ENCODE assay signal across 8 cellular contexts in the genomic region with DNA sequence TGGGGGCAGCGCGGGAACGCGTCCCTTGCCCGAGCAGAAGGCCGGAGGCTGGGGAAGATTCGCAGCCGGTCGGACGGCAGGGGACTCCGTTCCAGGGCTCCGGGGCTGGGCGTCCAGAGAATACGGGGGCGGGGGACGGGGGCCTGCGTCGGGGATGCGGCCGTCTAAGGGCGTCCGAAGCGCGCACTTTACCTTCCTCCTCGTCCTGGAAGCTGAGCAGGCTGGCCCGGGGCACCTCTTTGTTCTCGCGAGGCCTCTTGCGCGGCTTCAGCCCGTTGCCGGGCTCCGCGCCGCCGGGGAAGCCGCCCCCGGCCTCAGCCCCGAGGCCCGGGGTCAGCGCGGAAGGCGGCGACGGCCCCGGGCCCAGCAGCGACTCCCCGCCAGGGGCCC. TPM values are rescaled to one million over a fixed set of nuclear protein-coding genes. Genes with fewer than 3 reads are reported as not detected.
DNase-seq lines count a peak whose midpoint lies in the region.

No MANE protein-coding gene starts in this region.

- no peaks in the 10 kb centered on the region for H4K20me1 ChIP-seq in GM23248 (ENCODE audit: insufficient read depth)

- H3K27ac Mint-ChIP-seq in stimulated activated naive CD8-positive, alpha-beta T cell treated with anti-CD3 and anti-CD28 coated beads, Interleukin-15, Interleukin-2, amounts not matched to agents 100 ng/mL and 50 ng/mL, for 24 hours, result peak overlapping the region; percentile 97

- H3K79me2 ChIP-seq in GM23248 (ENCODE audit: insufficient read depth), result peaks cover 50% of the 10 kb centered on the region

- peaks cover 48% of the 10 kb centered on the region for H3K36me3 Mint-ChIP-seq in stimulated activated naive CD8-positive, alpha-beta T cell treated with anti-CD3 and anti-CD28 coated beads, Interleukin-15, Interleukin-2, amounts not matched to agents 100 ng/mL and 50 ng/mL, for 24 hours (ENCODE audit: low read depth)

- in situ Hi-C loops in GM23248 (cut with MboI), result no loop called here

- DNase-seq in NCI-H2107 (lab: John Stamatoyannopoulos, UW) (peak; percentile 34), NCI-H2107 treated with DMSO at 0.1 percent for 48 hours (lab: John Stamatoyannopoulos, UW; ENCODE audit: unreplicated experiment) (no peak), GM23248 (peak; percentile 86), LHCN-M2 (ENCODE audit: low read depth) (peak; percentile 45), lung microvascular endothelial cell (ENCODE audit: low read depth in 2 of 2) (peak; percentile 71 to 72)
- DNase-seq in activated CD4-positive, CD25-positive, alpha-beta regulatory T cell (lab: John Stamatoyannopoulos, UW), result peak; percentile 19 to 47 (median 25)

- H3K27ac ChIP-seq in GM23248 (peak overlapping the region; percentile 85), duodenal mucosa (ENCODE audit: low read depth, low read length) (peak overlapping the region; percentile 76)

- H3K9me3 ChIP-seq in GM23248 (ENCODE audit: low read depth) (no peaks in the 10 kb centered on the region), duodenal mucosa (ENCODE audit: control insufficient read depth in 1 of 2, low read length in 2 of 2) (no peaks in the 10 kb centered on the region)

- no peaks in the 10 kb centered on the region for H3K27me3 ChIP-seq in GM23248 (replicated peaks; ENCODE audit: insufficient read depth)
- H3K27me3 ChIP-seq in duodenal mucosa (ENCODE audit: control insufficient read depth in 1 of 2, insufficient read depth in 2 of 2, low read length in 2 of 2), result no peaks in the 10 kb centered on the region

- WGBS in GM23248 (ENCODE audit: low coverage in 1 of 2, low lambda C conversion rate in 2 of 2, missing lambda C conversion rate in 2 of 2), 2 experiments, result 3% methylated on average over 29 to 36 of the region's 48 CpGs

- H3K27me3 Mint-ChIP-seq in stimulated activated naive CD8-positive, alpha-beta T cell treated with anti-CD3 and anti-CD28 coated beads, Interleukin-15, Interleukin-2, amounts not matched to agents 100 ng/mL and 50 ng/mL, for 24 hours, result no peaks in the 10 kb centered on the region

- H3K4me3 ChIP-seq in GM23248 (peak overlapping the region; percentile 80), duodenal mucosa (ENCODE audit: low read depth in 1 of 2, low read length in 2 of 2) (peak overlapping the region; percentile 90 to 95)

- H3F3A ChIP-seq in GM23248 (ENCODE audit: insufficient read depth), result peaks cover 22% of the 10 kb centered on the region; the same call in 1 of the 2 replicates

- peaks cover 67% of the 10 kb centered on the region for H3K4me1 Mint-ChIP-seq in stimulated activated naive CD8-positive, alpha-beta T cell treated with anti-CD3 and anti-CD28 coated beads, Interleukin-15, Interleukin-2, amounts not matched to agents 100 ng/mL and 50 ng/mL, for 24 hours (ENCODE audit: low read depth)

- H3K36me3 ChIP-seq in GM23248 (ENCODE audit: low read depth), result peaks cover 7% of the 10 kb centered on the region; the same call in 1 of the 2 replicates
- peaks cover 11 to 12% of the 10 kb centered on the region in 2 donors for H3K36me3 ChIP-seq in duodenal mucosa (ENCODE audit: control insufficient read depth in 1 of 2, insufficient read depth in 2 of 2, low read length in 2 of 2)

- H3K4me3 Mint-ChIP-seq in stimulated activated naive CD8-positive, alpha-beta T cell treated with anti-CD3 and anti-CD28 coated beads, Interleukin-15, Interleukin-2, amounts not matched to agents 100 ng/mL and 50 ng/mL, for 24 hours, result peak overlapping the region; percentile 99

- H2AFZ ChIP-seq in GM23248, result peak overlapping the region; percentile 88

- H3K4me2 ChIP-seq in GM23248 (ENCODE audit: unreplicated experiment), result peak overlapping the region; percentile 85

- H3K9me3 Mint-ChIP-seq in stimulated activated naive CD8-positive, alpha-beta T cell treated with anti-CD3 and anti-CD28 coated beads, Interleukin-15, Interleukin-2, amounts not matched to agents 100 ng/mL and 50 ng/mL, for 24 hours, result peaks cover 5% of the 10 kb centered on the region

- H3K4me1 ChIP-seq in GM23248 (ENCODE audit: insufficient read depth) (peaks cover 19% of the 10 kb centered on the region), duodenal mucosa (ENCODE audit: control insufficient read depth in 1 of 2, insufficient read depth in 2 of 2, low read length in 2 of 2) (peaks cover 28 to 38% of the 10 kb centered on the region in 2 donors)

- H3K9me2 ChIP-seq in GM23248 (ENCODE audit: insufficient read depth), result no peaks in the 10 kb centered on the region

- H3K9ac ChIP-seq in GM23248 (peak overlapping the region; percentile 92), duodenal mucosa (ENCODE audit: low read depth in 1 of 2, low read length in 2 of 2) (peak overlapping the region; percentile 91 to 92)

RNA-seq across cellular contexts. Expression of a gene that starts 0.4 kb away (rescaled TPM):
- total RNA-seq in GM23248 (2014; rRNA removed; shearing (Covaris generic)), result 14.7 and 16.2 TPM in 2 replicates
- polyA plus RNA-seq in GM23248 (2016; fragmentation: Nextera tagmentation; extraction: Ambion mirVana), result 6.3 and 7.4 TPM in 2 replicates
- total RNA-seq in LHCN-M2 (2014; rRNA removed) (27.8 and 30.3 TPM in 2 replicates), lung microvascular endothelial cell (9.8 and 13.5 TPM in 2 replicates)
- polyA plus RNA-seq in LHCN-M2 (2012), result 3.5 TPM

RNA-seq across cellular contexts. Expression of a gene that starts 43.3 kb away (rescaled TPM):
- 4.6 and 9.4 TPM in 2 replicates for total RNA-seq in GM23248 (2014; rRNA removed; shearing (Covaris generic))
- polyA plus RNA-seq in GM23248 (2016; fragmentation: Nextera tagmentation; extraction: Ambion mirVana), result 5.0 TPM in 2 replicates
- total RNA-seq in LHCN-M2 (2014; rRNA removed) (7.9 and 8.3 TPM in 2 replicates), lung microvascular endothelial cell (7.0 and 7.7 TPM in 2 replicates)
- 3.5 TPM for polyA plus RNA-seq in LHCN-M2 (2012)
